13 cellular contexts compared by ENCODE assay signal in genomic region chr12:2163172-2163927, GRCh38.
A peak's percentile ranks its signal among the peaks of the same experiment; 100 is the strongest.
DNase-seq lines count a peak whose midpoint lies in the region; ATAC-seq and TF ChIP-seq lines count a peak whose summit lies in the region.
"Had no signal": no experiment of that assay in that cellular context is flagged by ENCODE, and none has a peak within 500 bp of the region (broad histone marks: within the 10 kb centered on the region; RNA-seq: fewer than 3 reads in every experiment).

No MANE protein-coding gene starts in this region.

- no peaks in the 10 kb centered on the region for H3K27me3 ChIP-seq in AG04450 (ENCODE audit: control insufficient read depth, insufficient read depth, low read length)
- no peaks in the 10 kb centered on the region for H3K27me3 ChIP-seq in adipocyte (replicated peaks; ENCODE audit: control insufficient read depth, insufficient read depth, low read length)
- no peaks in the 10 kb centered on the region for H3K27me3 ChIP-seq in ovary
- H3K27me3 ChIP-seq: dorsolateral prefrontal cortex had no signal

- DNase-seq in AG04450 (ENCODE audit: low read depth, low spot score) (peak; percentile 95), adipocyte (ENCODE audit: low read depth) (peak; percentile 69), Right ventricle myocardium superior (peak; percentile 93), ovary (peak; percentile 89 to 94 (median 91)), kidney tubule cell (ENCODE audit: low spot score) (no peak)
- DNase-seq in effector memory CD8-positive, alpha-beta T cell = no peak
- DNase-seq: ACHN, NCI-H2029, SJCRH30 had no signal

- H3K9me3 Mint-ChIP-seq in stimulated activated memory B cell treated with anti-CD40 and anti-IgM and Interleukin-4, amounts not matched to agents 10 μg/mL and 1 μg/mL and 100 μg/mL, for 72 hours = peaks cover 19% of the 10 kb centered on the region
- H3K9me3 Mint-ChIP-seq in effector memory CD8-positive, alpha-beta T cell = peaks cover 10 to 18% of the 10 kb centered on the region in 2 donors

- H3K36me3 Mint-ChIP-seq in stimulated activated memory B cell treated with anti-CD40 and anti-IgM and Interleukin-4, amounts not matched to agents 10 μg/mL and 1 μg/mL and 100 μg/mL, for 72 hours = no peaks in the 10 kb centered on the region
- no peaks in the 10 kb centered on the region for H3K36me3 Mint-ChIP-seq in effector memory CD8-positive, alpha-beta T cell (ENCODE audit: insufficient read depth)

- POLR2A ChIA-PET in AG04450 (lab: Yijun Ruan, JAX) = no interaction called here

- H3K4me3 ChIP-seq in AG04450 (ENCODE audit: low read depth, low read length) = no peak overlapping the region
- no peak overlapping the region for H3K4me3 ChIP-seq in adipocyte (ENCODE audit: low read length)
- H3K4me3 ChIP-seq in ovary = no peak overlapping the region
- H3K4me3 ChIP-seq: dorsolateral prefrontal cortex, SJCRH30 had no signal

- ATAC-seq in Right ventricle myocardium superior (ENCODE audit: poor library complexity) (peak; percentile 91), HG02973 (IDR thresholded peaks at IDR 0.05; ENCODE audit: unreplicated experiment) (no peak)
- no peak for ATAC-seq in stimulated activated memory B cell treated with anti-CD40 and anti-IgM and Interleukin-4, amounts not matched to agents 10 μg/mL and 1 μg/mL and 100 μg/mL, for 72 hours
- no peak for ATAC-seq in effector memory CD8-positive, alpha-beta T cell (replicated peaks)

- H3K27ac ChIP-seq in AG04450 (ENCODE audit: low read depth, low read length) (peak overlapping the region; percentile 87), ovary (peak overlapping the region; percentile 51 to 76)
- H3K27ac ChIP-seq: SJCRH30 had no signal

- no peaks in the 10 kb centered on the region for H3K4me1 Mint-ChIP-seq in stimulated activated memory B cell treated with anti-CD40 and anti-IgM and Interleukin-4, amounts not matched to agents 10 μg/mL and 1 μg/mL and 100 μg/mL, for 72 hours
- H3K4me1 Mint-ChIP-seq in effector memory CD8-positive, alpha-beta T cell (ENCODE audit: low read depth in 2 of 2) = no peaks in the 10 kb centered on the region

- TF ChIP-seq EP300 in ovary (IDR thresholded peaks at IDR 0.05) = peak; percentile 58

- H3K9me3 ChIP-seq in AG04450 (ENCODE audit: control insufficient read depth, insufficient read depth, low read length) = peaks cover 4% of the 10 kb centered on the region; the same call in 1 of the 2 replicates
- peaks cover 10% of the 10 kb centered on the region for H3K9me3 ChIP-seq in adipocyte (ENCODE audit: control insufficient read depth, low read length)
- H3K9me3 ChIP-seq in ovary = no peaks in the 10 kb centered on the region
- H3K9me3 ChIP-seq: SJCRH30 had no signal

- no peak overlapping the region for H3K4me3 Mint-ChIP-seq in stimulated activated memory B cell treated with anti-CD40 and anti-IgM and Interleukin-4, amounts not matched to agents 10 μg/mL and 1 μg/mL and 100 μg/mL, for 72 hours
- no peak overlapping the region for H3K4me3 Mint-ChIP-seq in effector memory CD8-positive, alpha-beta T cell
- H3K4me3 Mint-ChIP-seq: mesothelial cell of epicardium had no signal

- TF ChIP-seq POLR2A in ovary (IDR thresholded peaks at IDR 0.05) = no peak

- H3K27me3 Mint-ChIP-seq in stimulated activated memory B cell treated with anti-CD40 and anti-IgM and Interleukin-4, amounts not matched to agents 10 μg/mL and 1 μg/mL and 100 μg/mL, for 72 hours = peaks cover 8% of the 10 kb centered on the region
- peaks cover 43 to 44% of the 10 kb centered on the region in 2 donors for H3K27me3 Mint-ChIP-seq in effector memory CD8-positive, alpha-beta T cell

- H3K36me3 ChIP-seq in adipocyte (ENCODE audit: control insufficient read depth, insufficient read depth, low read length, severe bottlenecking) (no peaks in the 10 kb centered on the region), ovary (no peaks in the 10 kb centered on the region)
- H3K36me3 ChIP-seq: SJCRH30 had no signal

- no peak overlapping the region for H3K9ac ChIP-seq in adipocyte (ENCODE audit: low read length)

- CTCF ChIA-PET in AG04450 (lab: Charles Lee) = no interaction called here

- 2 to 5% (median 4%) methylated on average over 16 of the region's 16 CpGs for WGBS in ovary, 3 donors

- H3K4me1 ChIP-seq in adipocyte (ENCODE audit: control insufficient read depth, insufficient read depth, low read length) = peaks cover 59% of the 10 kb centered on the region
- H3K4me1 ChIP-seq in ovary (ENCODE audit: insufficient read depth) = peaks cover 14% of the 10 kb centered on the region
- H3K4me1 ChIP-seq: SJCRH30 had no signal

- H3K27ac Mint-ChIP-seq in stimulated activated memory B cell treated with anti-CD40 and anti-IgM and Interleukin-4, amounts not matched to agents 10 μg/mL and 1 μg/mL and 100 μg/mL, for 72 hours = no peak overlapping the region
- H3K27ac Mint-ChIP-seq in effector memory CD8-positive, alpha-beta T cell = no peak overlapping the region
- H3K27ac Mint-ChIP-seq: mesothelial cell of epicardium had no signal

- TF ChIP-seq CTCF in AG04450 (IDR thresholded peaks at IDR 0.05; ENCODE audit: low read depth, low read length) (0 out of 2 replicates have a peak, but pooled peaks have one; percentile 12), ovary (IDR thresholded peaks at IDR 0.05) (peak in 1 of 3 donors; percentile 20)

- intact Hi-C loops in Right ventricle myocardium superior (cut with DNase I) (no loop called here), ovary (cut with DNase I) (loop anchor here in 1 of 4 donors (10.0 kb wide), 1 partner anchor 109 kb away; the partner anchor contains the start of gene CACNA1C)

Comparison
In these comparisons a context has a peak if more than half of its experiments do, and no peak if none do; other contexts are left out.
1. DNase-seq: peak in AG04450 (single experiment), adipocyte (single experiment), Right ventricle myocardium superior (single experiment) and ovary (5 of 5); none in effector memory CD8-positive, alpha-beta T cell (0 of 3) and kidney tubule cell (single experiment).